ENCODE assay signal across 6 cellular contexts in genomic region chr2:65174031-65174430, GRCh38. TPM values are rescaled to one million over a fixed set of nuclear protein-coding genes. Genes with fewer than 3 reads are reported as not detected.
DNase-seq lines count a peak whose midpoint lies in the region; TF ChIP-seq lines count a peak whose summit lies in the region.
"Not testable (repeated sequence)": the region's sequence is repeated elsewhere in the genome, so short reads cannot be mapped to it uniquely, and the experiment has no call there.

No MANE protein-coding gene starts in this region.

- DNase-seq in GM23248 (peak; percentile 35), LHCN-M2 (ENCODE audit: low read depth) (peak; percentile 19), PC-9 (peak; percentile 8 to 43), amniotic epithelial cell (ENCODE audit: low read depth) (peak; percentile 53), mammary epithelial cell (peak; percentile 56), glomerular visceral epithelial cell (ENCODE audit: extremely low spot score) (peak; percentile 24)

- 96 to 100% methylated on average over 3 of the region's 3 CpGs for WGBS in GM23248 (ENCODE audit: low coverage in 1 of 2, low lambda C conversion rate in 2 of 2, missing lambda C conversion rate in 2 of 2), 2 experiments
- 94% methylated on average over 3 of the region's 3 CpGs for WGBS in mammary epithelial cell (ENCODE audit: low coverage, missing lambda C conversion rate)

- not testable (repeated sequence) for H3F3A ChIP-seq in GM23248 (ENCODE audit: insufficient read depth); PC-9 (ENCODE audit: insufficient read depth, low read depth)

- not testable (repeated sequence) for H3K9ac ChIP-seq in GM23248; mammary epithelial cell (ENCODE audit: insufficient read depth, low read length)

- not testable (repeated sequence) for H3K27ac ChIP-seq in GM23248; PC-9; mammary epithelial cell (ENCODE audit: insufficient read depth, low read depth, low read length)

- not testable (repeated sequence) for H3K4me2 ChIP-seq in GM23248 (ENCODE audit: unreplicated experiment); PC-9; mammary epithelial cell (ENCODE audit: insufficient read depth, low read depth, low read length)

- not testable (repeated sequence) for H3K27me3 ChIP-seq in GM23248 (replicated peaks; ENCODE audit: insufficient read depth); PC-9 (ENCODE audit: insufficient read depth, low read depth); mammary epithelial cell (ENCODE audit: insufficient read depth, low read length)

- not testable (repeated sequence) for H3K79me2 ChIP-seq in GM23248 (ENCODE audit: insufficient read depth); PC-9 (ENCODE audit: low read depth); mammary epithelial cell (ENCODE audit: insufficient read depth, low read length)

- not testable (repeated sequence) for BruUV-seq in PC-9 (replicated peaks; lab: Mats Ljungman, UMichigan); mammary epithelial cell (replicated peaks; lab: Mats Ljungman, UMichigan)

- H3K9me3 ChIP-seq in GM23248 (ENCODE audit: low read depth); PC-9 (ENCODE audit: insufficient read depth, low read depth); mammary epithelial cell (replicated peaks; ENCODE audit: insufficient read depth, low read length): not testable (repeated sequence)

- POLR2A ChIA-PET in PC-9 (lab: Charles Lee; ENCODE audit: unreplicated experiment): interaction anchor here (0.6 kb wide), 1 partner anchor 963 kb away, joined by 3 read pairs; no protein-coding TSS in a partner anchor

- not testable (repeated sequence) for H4K20me1 ChIP-seq in GM23248 (ENCODE audit: insufficient read depth); PC-9 (ENCODE audit: insufficient read depth); mammary epithelial cell (ENCODE audit: insufficient read depth, low read length)

- not testable (repeated sequence) for H3K36me3 ChIP-seq in GM23248 (ENCODE audit: low read depth); PC-9 (ENCODE audit: low read depth); mammary epithelial cell (ENCODE audit: insufficient read depth, low read length)

- in situ Hi-C loops in GM23248 (cut with MboI) (loop anchor here (25.0 kb wide), 1 partner anchor 262 kb away; no protein-coding TSS in a partner anchor), mammary epithelial cell (cut with MboI; ENCODE audit: low sequenced_read_pairs in 2 of 2) (loop anchor here in 1 of 2 donors (25.0 kb wide), 1 partner anchor 262 kb away; no protein-coding TSS in a partner anchor)

- H3K4me3 ChIP-seq in GM23248; PC-9; mammary epithelial cell (replicated peaks in 1 of 3; ENCODE audit: insufficient read depth in 1 of 3, low read depth in 2 of 3, low read length in 3 of 3): not testable (repeated sequence)

- not testable (repeated sequence) for H3K9me2 ChIP-seq in GM23248 (ENCODE audit: insufficient read depth); PC-9 (ENCODE audit: insufficient read depth)

- H3K4me1 ChIP-seq in GM23248 (ENCODE audit: insufficient read depth); PC-9 (replicated peaks; ENCODE audit: insufficient read depth); mammary epithelial cell (ENCODE audit: insufficient read depth, low read length): not testable (repeated sequence)

- H2AFZ ChIP-seq in GM23248; PC-9; mammary epithelial cell (ENCODE audit: low read depth, low read length): not testable (repeated sequence)

- intact Hi-C loops in PC-9 (cut with micrococcal nuclease; ENCODE audit: unreplicated experiment); mammary epithelial cell (cut with micrococcal nuclease): not testable (repeated sequence)

- CTCF ChIA-PET in PC-9 (lab: Charles Lee): interaction anchor here (0.6 kb wide), 1 partner anchor 11 kb away, joined by 3 read pairs; no protein-coding TSS in a partner anchor
- CTCF ChIA-PET in mammary epithelial cell (lab: Charles Lee; ENCODE audit: low non-redundant PET): not testable (repeated sequence)

- TF ChIP-seq CTCF in PC-9 (conservative IDR thresholded peaks at IDR 0.05); mammary epithelial cell (conservative IDR thresholded peaks at IDR 0.05 in 1 of 2, IDR thresholded peaks at IDR 0.05 in 1 of 2; ENCODE audit: extremely low read depth in 1 of 2, insufficient read depth in 1 of 2, low read depth in 1 of 2, low read length in 2 of 2): not testable (repeated sequence)

- dilution Hi-C loops in mammary epithelial cell (cut with HindIII; ENCODE audit: low sequenced_read_pairs): not testable (repeated sequence)

RNA-seq across cellular contexts. Expression of gene RAB1A, which starts 44.1 kb away (rescaled TPM):
- 119 and 120 TPM in 2 replicates for total RNA-seq in GM23248 (2014; rRNA removed; shearing (Covaris generic))
- 299 and 303 TPM in 2 replicates for polyA plus RNA-seq in GM23248 (2016; fragmentation: Nextera tagmentation; extraction: Ambion mirVana)
- total RNA-seq in LHCN-M2 (2014; rRNA removed): 75.4 and 89.7 TPM in 2 replicates
- 147 TPM for polyA plus RNA-seq in LHCN-M2 (2012)
- 110 and 165 TPM in 2 replicates for total RNA-seq in PC-9 (2021)
- total RNA-seq in mammary epithelial cell: 100 to 1,000 TPM in 1 of 2 donors, 10 to 100 TPM in 1; 76.7 to 158 TPM
- 146 TPM for polyA plus RNA-seq in mammary epithelial cell
- 68.1 TPM for polyA minus RNA-seq in mammary epithelial cell

RNA-seq across cellular contexts. Expression of gene ACTR2, which starts 53.6 kb away (rescaled TPM):
- 125 and 126 TPM in 2 replicates for total RNA-seq in GM23248 (2014; rRNA removed; shearing (Covaris generic))
- 160 and 161 TPM in 2 replicates for polyA plus RNA-seq in GM23248 (2016; fragmentation: Nextera tagmentation; extraction: Ambion mirVana)
- total RNA-seq in LHCN-M2 (2014; rRNA removed): 93.4 and 117 TPM in 2 replicates
- 166 TPM for polyA plus RNA-seq in LHCN-M2 (2012)
- total RNA-seq in PC-9 (2021): 170 and 246 TPM in 2 replicates
- total RNA-seq in mammary epithelial cell: 100 to 1,000 TPM in 1 of 2 donors, 10 to 100 TPM in 1; 95.0 to 291 TPM
- 70.3 TPM for polyA plus RNA-seq in mammary epithelial cell
- 199 TPM for polyA minus RNA-seq in mammary epithelial cell
